In genomic region chr10:130741901-130742625, GRCh38 we compare ENCODE assay signal across 13 cellular contexts.
DNase-seq lines count a peak whose midpoint lies in the region; ATAC-seq and TF ChIP-seq lines count a peak whose summit lies in the region.
"Had no signal": no experiment of that assay in that cellular context is flagged by ENCODE, and none has a peak within 500 bp of the region (broad histone marks: within the 10 kb centered on the region; RNA-seq: fewer than 3 reads in every experiment).

No MANE protein-coding gene starts in this region.

- TF ChIP-seq CTCF in coronary artery (IDR thresholded peaks at IDR 0.05) (no peak), suprapubic skin (IDR thresholded peaks at IDR 0.05) (no peak), hepatocyte (IDR thresholded peaks at IDR 0.05; ENCODE audit: poor library complexity) (no peak)

- no peaks in the 10 kb centered on the region for H3K4me1 ChIP-seq in suprapubic skin
- H3K4me1 ChIP-seq in hepatocyte (ENCODE audit: insufficient read depth): no peaks in the 10 kb centered on the region
- H3K4me1 ChIP-seq: A549, BE2C had no signal

- peak; percentile 60 for DNase-seq in coronary artery (ENCODE audit: low spot score)
- DNase-seq in islet precursor cell: peak; percentile 39
- peak; percentile 54 for DNase-seq in posterior vena cava (ENCODE audit: low spot score)
- DNase-seq in suprapubic skin (ENCODE audit: low spot score in 2 of 2): peak; percentile 22 to 68
- no peak for DNase-seq in hepatocyte (ENCODE audit: low spot score)
- DNase-seq: BE2C; CD4-positive, alpha-beta memory T cell; DMS79 had no signal

- TF ChIP-seq POLR2A in suprapubic skin (IDR thresholded peaks at IDR 0.05): no peak

- peaks cover 16% of the 10 kb centered on the region for H3K27me3 ChIP-seq in suprapubic skin
- no peaks in the 10 kb centered on the region for H3K27me3 ChIP-seq in hepatocyte
- H3K27me3 ChIP-seq: BE2C had no signal

- H2AFZ ChIP-seq in hepatocyte: no peak overlapping the region

- 88% methylated on average over 8 of the region's 17 CpGs for WGBS in suprapubic skin
- WGBS in hepatocyte (ENCODE audit: low lambda C conversion rate, missing lambda C conversion rate): 87% methylated on average over 17 of the region's 17 CpGs

- ATAC-seq in HG03432 (IDR thresholded peaks at IDR 0.05; ENCODE audit: unreplicated experiment) (no peak), HG03378 (IDR thresholded peaks at IDR 0.05; ENCODE audit: unreplicated experiment) (no peak)
- ATAC-seq: A549, GM12878 had no signal

- no peak overlapping the region for H3K4me2 ChIP-seq in hepatocyte
- H3K4me2 ChIP-seq: A549 had no signal

- no peaks in the 10 kb centered on the region for H3K79me2 ChIP-seq in hepatocyte

- H3K9me3 ChIP-seq in suprapubic skin (no peaks in the 10 kb centered on the region), hepatocyte (ENCODE audit: low read depth) (no peaks in the 10 kb centered on the region)
- H3K9me3 ChIP-seq: A549, BE2C had no signal

- no peak overlapping the region for H3K4me3 ChIP-seq in coronary artery
- H3K4me3 ChIP-seq in suprapubic skin: no peak overlapping the region
- H3K4me3 ChIP-seq in hepatocyte: no peak overlapping the region
- H3K4me3 ChIP-seq: A549, GM12878 had no signal

- intact Hi-C loops in posterior vena cava (cut with DNase I): no loop called here

- no peaks in the 10 kb centered on the region for H3K9me2 ChIP-seq in hepatocyte (replicated peaks; ENCODE audit: insufficient read depth)

- no peaks in the 10 kb centered on the region for H4K20me1 ChIP-seq in hepatocyte (ENCODE audit: insufficient read depth, poor library complexity, severe bottlenecking)

- H3K27ac ChIP-seq in coronary artery (no peak overlapping the region), suprapubic skin (no peak overlapping the region), hepatocyte (no peak overlapping the region)
- H3K27ac ChIP-seq: A549, C4-2B had no signal

- no peaks in the 10 kb centered on the region for H3K36me3 ChIP-seq in suprapubic skin
- no peaks in the 10 kb centered on the region for H3K36me3 ChIP-seq in hepatocyte (replicated peaks; ENCODE audit: insufficient read depth, low read depth)
- H3K36me3 ChIP-seq: BE2C had no signal

- no peak for TF ChIP-seq EP300 in suprapubic skin (IDR thresholded peaks at IDR 0.05)
